Comparison of ENCODE assay signal across 26 cellular contexts in the genomic region with DNA sequence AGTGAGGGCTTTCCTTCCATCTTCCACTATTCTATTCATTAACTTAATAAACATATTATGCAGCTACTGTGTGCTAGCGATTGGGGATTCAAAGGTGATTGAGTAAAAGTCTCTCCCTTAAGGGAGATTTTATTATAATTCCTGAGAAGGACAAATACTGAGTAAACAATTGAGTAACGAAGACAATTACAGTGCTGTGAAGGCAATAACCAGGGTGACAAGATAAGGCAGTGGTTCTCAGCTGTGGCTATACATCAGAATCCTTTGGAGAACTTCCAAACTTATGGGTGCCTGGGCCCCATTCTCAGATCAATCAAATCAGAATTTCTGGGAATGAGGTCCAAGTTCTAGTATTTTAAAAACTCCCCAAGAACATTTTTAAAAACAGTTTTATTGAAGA.
"Had no signal": no experiment of that assay in that cellular context is flagged by ENCODE, and none has a peak within 500 bp of the region (broad histone marks: within the 10 kb centered on the region; RNA-seq: fewer than 3 reads in every experiment).

No MANE protein-coding gene starts in this region.

- H3K27me3 ChIP-seq: ascending aorta, cardiac muscle cell, Peyer's patch, SJSA1 had no signal

- H3K9me3 ChIP-seq: ascending aorta, MG63, Peyer's patch, SJSA1, SK-N-SH had no signal

- ATAC-seq: activated CD8-positive, alpha-beta T cell treated with anti-CD3 and anti-CD28 coated beads, Interleukin-2, amount 10 ng/mL, durations not matched to agents 7 days and 5 days; PC-3 had no signal

- H3K4me3 ChIP-seq: ascending aorta, cardiac muscle cell, MG63, Peyer's patch, SJSA1 had no signal

- H3K36me3 ChIP-seq: ascending aorta, cardiac muscle cell, MG63, Peyer's patch, SJSA1 had no signal

- H3K9ac ChIP-seq: SK-N-SH had no signal

- DNase-seq: activated CD4-positive, alpha-beta T cell treated with anti-CD3 and anti-CD28 coated beads, Interleukin-2, amount 10 ng/mL, durations not matched to agents 7 days and 5 days; activated CD4-positive, alpha-beta T cell treated with anti-CD3 and anti-CD28 coated beads, Interleukin-2, amount 50 U/mL, for 48 hours; activated CD8-positive, alpha-beta T cell treated with anti-CD3 and anti-CD28 coated beads, Interleukin-2, amount 10 ng/mL, durations not matched to agents 7 days and 5 days; activated gamma-delta T cell; activated naive CD4-positive, alpha-beta T cell treated with Interleukin-2 at 50 U/mL for 16 hours; activated naive CD8-positive, alpha-beta T cell treated with anti-CD3 and anti-CD28 coated beads, Interleukin-2, amount 10 ng/mL, durations not matched to agents 7 days and 5 days; activated T-cell treated with anti-CD3 and anti-CD28 coated beads, Interleukin-2, amount 50 U/mL, for 24 hours; amygdala; Karpas-422; KBM-7; MG63; NCI-H1048; NCI-H146; NCI-H187 treated with DMSO at 0.1 percent for 48 hours; NCI-H2171 treated with DMSO at 0.1 percent for 48 hours; NCI-H2227 treated with DMSO at 0.1 percent for 48 hours; NCI-H446; NCI-H526 treated with DMSO at 0.1 percent for 48 hours; PC-3; Peyer's patch; RPMI8226; SK-N-SH had no signal

- FAIRE-seq: TTC549 had no signal

- H3K27ac ChIP-seq: ascending aorta, cardiac muscle cell, Peyer's patch, SJSA1 had no signal

- H3K4me1 ChIP-seq: ascending aorta, SJSA1 had no signal
